ENCODE assay signal across 25 cellular contexts in the genomic region with DNA sequence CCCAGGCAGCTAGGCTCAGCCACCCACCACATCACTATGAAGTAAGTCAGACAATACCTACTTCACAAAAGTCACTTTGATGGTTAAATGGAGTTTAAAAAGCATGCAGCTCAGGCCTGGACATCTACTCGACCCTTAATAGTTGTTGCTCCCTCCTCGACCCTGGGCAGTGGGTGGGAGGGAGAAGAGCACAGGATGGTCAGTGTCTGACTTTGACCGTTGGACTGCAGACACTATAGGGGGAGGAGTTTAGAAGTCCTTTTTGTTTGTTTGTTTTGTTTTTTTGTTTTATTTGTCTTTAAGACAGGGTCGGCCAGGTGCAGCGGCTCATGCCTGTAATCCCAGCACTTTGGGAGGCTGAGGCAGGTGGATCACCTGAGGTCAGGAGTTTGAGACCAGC.
"Had no signal": no experiment of that assay in that cellular context is flagged by ENCODE, and none has a peak within 500 bp of the region (broad histone marks: within the 10 kb centered on the region; RNA-seq: fewer than 3 reads in every experiment).

No MANE protein-coding gene starts in this region.

- H3K27me3 Mint-ChIP-seq: dendritic cell treated with granulocyte-macrophage colony-stimulating factor and Interleukin-4, amounts not matched to agents 40 ng/mL and 50 ng/mL, for 4 days; effector memory CD8-positive, alpha-beta T cell had no signal

- H3K9me3 ChIP-seq: colonic mucosa, esophagus muscularis mucosa, gastrocnemius medialis, heart right ventricle, left lung, lower lobe of right lung, mucosa of descending colon had no signal

- H3K27ac Mint-ChIP-seq: dendritic cell treated with granulocyte-macrophage colony-stimulating factor and Interleukin-4, amounts not matched to agents 40 ng/mL and 50 ng/mL, for 4 days; endodermal cell; mesothelial cell of epicardium had no signal

- H3K4me1 Mint-ChIP-seq: endodermal cell, mesothelial cell of epicardium had no signal

- H3K27me3 ChIP-seq: colonic mucosa, esophagus muscularis mucosa, gastrocnemius medialis, heart right ventricle, left lung had no signal

- H3K27ac ChIP-seq: colonic mucosa, epithelial cell of prostate, esophagus muscularis mucosa, gastrocnemius medialis, heart right ventricle, left lung, lower lobe of right lung had no signal

- H3K4me1 ChIP-seq: colonic mucosa, esophagus muscularis mucosa, gastrocnemius medialis, heart right ventricle, left lung, lower lobe of right lung had no signal

- ATAC-seq: effector memory CD8-positive, alpha-beta T cell; gastrocnemius medialis; heart right ventricle; left cardiac atrium; left lung; left ventricle myocardium superior; lower lobe of right lung; mucosa of descending colon had no signal

- DNase-seq: colonic mucosa; cortex of kidney; effector CD8-positive, alpha-beta T cell; effector memory CD8-positive, alpha-beta T cell; endodermal cell; erythroblast; foreskin melanocyte; gastrocnemius medialis; glutamatergic neuron; head of caudate nucleus; heart right ventricle; hippocampal formation; left cardiac atrium; left lung; left ventricle myocardium superior; lower lobe of right lung; mesenchymal stem cell; mucosa of descending colon had no signal

- H3K4me3 ChIP-seq: colonic mucosa, esophagus muscularis mucosa, gastrocnemius medialis, heart right ventricle, left lung, lower lobe of right lung, mucosa of descending colon had no signal

- H3K9me3 Mint-ChIP-seq: effector memory CD8-positive, alpha-beta T cell; endodermal cell; mesothelial cell of epicardium had no signal

- FAIRE-seq: endometrium, islet of Langerhans, keratinocyte had no signal

- H3K4me3 Mint-ChIP-seq: dendritic cell treated with granulocyte-macrophage colony-stimulating factor and Interleukin-4, amounts not matched to agents 40 ng/mL and 50 ng/mL, for 4 days; effector memory CD8-positive, alpha-beta T cell; endodermal cell; mesothelial cell of epicardium had no signal

- H3K36me3 ChIP-seq: colonic mucosa, esophagus muscularis mucosa, gastrocnemius medialis, left lung, lower lobe of right lung had no signal
